ENCODE assay signal across 16 cellular contexts in the genomic region with DNA sequence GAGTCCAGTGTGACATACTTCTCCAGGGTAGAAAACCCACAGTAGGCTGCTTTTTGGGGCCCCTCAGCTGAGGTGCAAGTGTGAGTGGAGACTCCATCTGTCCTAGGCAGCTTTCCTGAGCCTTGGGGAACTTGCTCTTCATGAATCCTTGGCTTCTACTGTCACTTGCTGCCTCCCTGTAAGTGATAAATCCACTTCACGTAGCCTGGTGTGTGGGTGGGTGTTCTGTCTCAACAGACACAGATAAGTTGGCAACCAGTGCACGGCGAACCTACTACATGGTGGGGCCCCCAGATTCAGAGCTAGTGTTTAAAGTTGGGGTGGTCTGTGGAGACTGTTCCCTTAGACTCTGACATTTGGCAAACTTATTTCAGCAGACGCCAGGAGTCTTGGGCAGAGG.
DNase-seq lines count a peak whose midpoint lies in the region; ATAC-seq and TF ChIP-seq lines count a peak whose summit lies in the region.
"Had no signal": no experiment of that assay in that cellular context is flagged by ENCODE, and none has a peak within 500 bp of the region (broad histone marks: within the 10 kb centered on the region; RNA-seq: fewer than 3 reads in every experiment).

No MANE protein-coding gene starts in this region.

- ATAC-seq in HG03097 (IDR thresholded peaks at IDR 0.05; ENCODE audit: low FRiP score, unreplicated experiment), result no peak
- ATAC-seq in activated T-cell treated with anti-CD3 and anti-CD28 coated beads, Interleukin-2, amount 50 U/mL, for 4 hours, result no peak

- H3K4me3 ChIP-seq in A673 (ENCODE audit: low read depth, low read length, poor library complexity, severe bottlenecking) (no peak overlapping the region), dorsolateral prefrontal cortex (no peak overlapping the region), vagina (no peak overlapping the region)
- H3K4me3 ChIP-seq: BLaER1 treated with 17β-estradiol and CSF1 and Interleukin-3, amounts not matched to agents 10 nM and 100 nM; HAP-1 had no signal

- H3K4me1 Mint-ChIP-seq in activated T-cell treated with anti-CD3 and anti-CD28 coated beads, Interleukin-2, amount 50 U/mL, for 4 hours (ENCODE audit: low read depth), result no peaks in the 10 kb centered on the region
- no peaks in the 10 kb centered on the region for H3K4me1 Mint-ChIP-seq in CD14-positive monocyte

- no peak overlapping the region for H3K27ac ChIP-seq in A673 (ENCODE audit: low read depth, low read length, poor library complexity, severe bottlenecking)
- H3K27ac ChIP-seq in dorsolateral prefrontal cortex, result peak overlapping the region in 41 of 59 donors; percentile 4 to 87 (median 53)
- peak overlapping the region; percentile 6 for H3K27ac ChIP-seq in vagina
- H3K27ac ChIP-seq: 22Rv1; BLaER1 treated with 17β-estradiol and CSF1 and Interleukin-3, amounts not matched to agents 10 nM and 100 nM had no signal

- BruUV-seq in A673 (replicated peaks; lab: Mats Ljungman, UMichigan), result no TSS peak

- H3K9me3 Mint-ChIP-seq in activated T-cell treated with anti-CD3 and anti-CD28 coated beads, Interleukin-2, amount 50 U/mL, for 4 hours, result no peaks in the 10 kb centered on the region
- H3K9me3 Mint-ChIP-seq in CD14-positive monocyte, result peaks cover 0 to 6% (median 3%) of the 10 kb centered on the region in 7 donors
- H3K9me3 Mint-ChIP-seq: CD4-positive, alpha-beta T cell had no signal

- H3K4me1 ChIP-seq in A673 (ENCODE audit: insufficient read depth, low read length, poor library complexity, severe bottlenecking) (peaks cover 56% of the 10 kb centered on the region), vagina (peaks cover 18% of the 10 kb centered on the region)

- DNase-seq in A673 (ENCODE audit: low spot score), result peak; percentile 17
- peak in 7 of 10 donors; percentile 41 to 75 (median 52) for DNase-seq in dorsolateral prefrontal cortex
- DNase-seq in posterior cingulate gyrus, result peak in 6 of 10 donors; percentile 30 to 67 (median 62)
- no peak for DNase-seq in vagina (ENCODE audit: extremely low spot score in 2 of 2)
- DNase-seq in activated T-cell treated with anti-CD3 and anti-CD28 coated beads, Interleukin-2, amount 50 U/mL, for 4 hours, result no peak
- no peak for DNase-seq in CD14-positive monocyte (ENCODE audit: low spot score)
- DNase-seq: AML-193; Calu3; CD4-positive, alpha-beta T cell; DMS 273 treated with DMSO at 0.1 percent for 48 hours; IMR-90; KBM-7 had no signal

- POLR2A ChIA-PET in A673 (lab: Charles Lee; ENCODE audit: low non-redundant PET), result no interaction called here

- TF ChIP-seq POLR2A in vagina (IDR thresholded peaks at IDR 0.05), result no peak

- H3K9me3 ChIP-seq in A673 (ENCODE audit: low read depth, low read length, poor library complexity, severe bottlenecking) (no peaks in the 10 kb centered on the region), vagina (no peaks in the 10 kb centered on the region)
- H3K9me3 ChIP-seq: BLaER1 treated with 17β-estradiol and CSF1 and Interleukin-3, amounts not matched to agents 10 nM and 100 nM; HAP-1 had no signal

- H3K27me3 ChIP-seq in A673 (replicated peaks; ENCODE audit: insufficient read depth, low read depth, low read length, poor library complexity) (no peaks in the 10 kb centered on the region), dorsolateral prefrontal cortex (no peaks in the 10 kb centered on the region), vagina (no peaks in the 10 kb centered on the region)
- H3K27me3 ChIP-seq: BLaER1 treated with 17β-estradiol and CSF1 and Interleukin-3, amounts not matched to agents 10 nM and 100 nM had no signal

- no peak overlapping the region for H3K4me3 Mint-ChIP-seq in activated T-cell treated with anti-CD3 and anti-CD28 coated beads, Interleukin-2, amount 50 U/mL, for 4 hours
- no peak overlapping the region for H3K4me3 Mint-ChIP-seq in CD14-positive monocyte
- H3K4me3 Mint-ChIP-seq: CD4-positive, alpha-beta T cell had no signal

- intact Hi-C loops in A673 (cut with micrococcal nuclease; ENCODE audit: unreplicated experiment) (no loop called here), dorsolateral prefrontal cortex (cut with DNase I) (no loop called here), posterior cingulate gyrus (cut with DNase I) (no loop called here), vagina (cut with DNase I) (no loop called here), CD14-positive monocyte (cut with micrococcal nuclease) (no loop called here)

- H3K36me3 Mint-ChIP-seq in activated T-cell treated with anti-CD3 and anti-CD28 coated beads, Interleukin-2, amount 50 U/mL, for 4 hours (ENCODE audit: insufficient read depth), result no peaks in the 10 kb centered on the region
- H3K36me3 Mint-ChIP-seq in CD14-positive monocyte, result no peaks in the 10 kb centered on the region

- H3K27ac Mint-ChIP-seq in CD14-positive monocyte, result peak overlapping the region in 1 of 7 donors; percentile 8
- H3K27ac Mint-ChIP-seq: CD4-positive, alpha-beta T cell had no signal

- H3K36me3 ChIP-seq in A673 (ENCODE audit: insufficient read depth, low read length, poor library complexity, severe bottlenecking) (no peaks in the 10 kb centered on the region), vagina (no peaks in the 10 kb centered on the region)
- H3K36me3 ChIP-seq: BLaER1 treated with 17β-estradiol and CSF1 and Interleukin-3, amounts not matched to agents 10 nM and 100 nM; HAP-1 had no signal

- peaks cover 8% of the 10 kb centered on the region for H3K27me3 Mint-ChIP-seq in activated T-cell treated with anti-CD3 and anti-CD28 coated beads, Interleukin-2, amount 50 U/mL, for 4 hours (ENCODE audit: low read depth)
- H3K27me3 Mint-ChIP-seq in CD14-positive monocyte (ENCODE audit: low read depth in 3 of 3), result peaks cover 0 to 1% (median 0%) of the 10 kb centered on the region in 3 donors

- no peak for TF ChIP-seq CTCF in A673 (conservative IDR thresholded peaks at IDR 0.05; ENCODE audit: low read depth, low read length)
- no peak for TF ChIP-seq CTCF in dorsolateral prefrontal cortex (IDR thresholded peaks at IDR 0.05 in 54 of 56, conservative IDR thresholded peaks at IDR 0.05 in 2 of 56; ENCODE audit: low read depth in 1 of 56, partially characterized antibody in 56 of 56)
- TF ChIP-seq CTCF in vagina (IDR thresholded peaks at IDR 0.05), result no peak
- TF ChIP-seq CTCF in CD14-positive monocyte (IDR thresholded peaks at IDR 0.05), result no peak

- CTCF ChIA-PET in A673 (lab: Charles Lee), result no interaction called here

Comparison
In these comparisons a context has a peak if more than half of its experiments do, and no peak if none do; other contexts are left out.
1. DNase-seq: peak in A673 (single experiment), dorsolateral prefrontal cortex (7 of 10) and posterior cingulate gyrus (6 of 10); none in vagina (0 of 2), activated T-cell treated with anti-CD3 and anti-CD28 coated beads, Interleukin-2, amount 50 U/mL, for 4 hours (single experiment) and CD14-positive monocyte (single experiment).